In the genomic region with DNA sequence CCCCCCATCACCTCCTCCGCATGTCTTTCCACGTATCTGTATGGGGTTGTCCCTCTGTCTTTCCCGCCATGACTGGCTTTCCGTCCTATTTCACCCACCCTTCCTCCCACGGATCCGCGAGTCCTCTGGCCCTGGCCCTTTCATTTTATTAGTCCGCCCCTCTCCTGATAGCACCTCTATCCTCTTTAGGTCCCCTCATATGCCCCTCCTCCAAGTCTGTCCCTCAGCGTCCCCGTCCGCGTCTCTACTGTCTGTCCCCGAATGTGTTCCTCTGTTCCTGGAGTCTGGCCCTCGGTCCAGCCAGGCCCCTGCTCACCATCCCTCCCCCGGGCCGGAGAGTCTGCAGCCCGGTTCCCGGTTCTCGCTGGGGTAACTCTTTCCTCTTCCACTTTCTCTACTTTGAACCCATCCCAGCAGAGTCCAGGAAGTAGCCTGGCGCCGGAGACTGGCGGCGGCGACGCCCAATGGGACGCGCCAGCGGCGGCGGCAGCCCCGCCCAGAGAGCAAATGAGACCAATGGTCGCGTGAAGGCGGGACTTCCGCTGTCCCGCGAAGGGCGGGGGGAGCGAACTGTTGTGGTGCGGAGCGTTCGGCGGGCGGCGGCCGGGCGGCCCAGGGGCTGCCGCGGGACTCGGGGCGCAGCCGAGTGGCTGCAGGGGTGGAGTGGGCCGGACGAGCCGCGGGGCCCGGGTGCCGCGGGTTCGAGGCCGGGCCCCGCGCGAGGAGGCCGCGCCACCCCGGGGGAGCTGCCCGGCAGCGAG, we compare ENCODE assay signal across 8 cellular contexts. TPM values are rescaled to one million over a fixed set of nuclear protein-coding genes. Genes with fewer than 3 reads are reported as not detected.
DNase-seq lines count a peak whose midpoint lies in the region; ATAC-seq and TF ChIP-seq lines count a peak whose summit lies in the region.

SAP30L (plus strand) TSS at position 576 of the 761 bp plus-strand sequence. CDS start 608 bp downstream, outside the sequence.

- H3K36me3 Mint-ChIP-seq in activated naive CD8-positive, alpha-beta T cell treated with anti-CD3 and anti-CD28 coated beads, Interleukin-2, amount 10 ng/mL, durations not matched to agents 7 days and 5 days, result peaks cover 31% of the 10 kb centered on the region

- H3K9ac ChIP-seq in SU-DHL-6 (ENCODE audit: low read length), result peak within 1 kb of the TSS; percentile 67

- H3K9me3 ChIP-seq in SU-DHL-6 (ENCODE audit: insufficient read depth, low read length) (no peaks in the 10 kb centered on the region), ovary (no peaks in the 10 kb centered on the region), thymus (ENCODE audit: control insufficient read depth) (no peaks in the 10 kb centered on the region)

- 0 out of 2 replicates have a peak, but pooled peaks cover 3% of the 10 kb centered on the region for H3F3A ChIP-seq in SU-DHL-6 (ENCODE audit: insufficient read depth)

- peak; percentile 93 for ATAC-seq in HG02678 (IDR thresholded peaks at IDR 0.05; ENCODE audit: unreplicated experiment)
- ATAC-seq in activated naive CD8-positive, alpha-beta T cell treated with anti-CD3 and anti-CD28 coated beads, Interleukin-2, amount 10 ng/mL, durations not matched to agents 7 days and 5 days (ENCODE audit: low read depth), result peak; percentile 93

- H3K27ac ChIP-seq in SU-DHL-6 (ENCODE audit: low read depth, low read length) (0 out of 2 replicates have a peak within 1 kb of the TSS, but pooled peaks have one; percentile 9), ovary (peak within 1 kb of the TSS; percentile 66 to 95), thymus (ENCODE audit: low read depth) (peak within 1 kb of the TSS; percentile 68)

- TF ChIP-seq CTCF in GM12865 (IDR thresholded peaks at IDR 0.05; ENCODE audit: insufficient read depth, low read depth, low read length, missing control alignments), result no peak
- no peak for TF ChIP-seq CTCF in SU-DHL-6 (IDR thresholded peaks at IDR 0.05; ENCODE audit: insufficient read depth, low read length, poor library complexity, severe bottlenecking)
- no peak for TF ChIP-seq CTCF in ovary (IDR thresholded peaks at IDR 0.05)

- no peaks in the 10 kb centered on the region for H3K9me2 ChIP-seq in SU-DHL-6 (replicated peaks; ENCODE audit: insufficient read depth, low read length)

- no peaks in the 10 kb centered on the region for H3K27me3 Mint-ChIP-seq in activated naive CD8-positive, alpha-beta T cell treated with anti-CD3 and anti-CD28 coated beads, Interleukin-2, amount 10 ng/mL, durations not matched to agents 7 days and 5 days

- peaks cover 6% of the 10 kb centered on the region; the same call in 1 of the 2 replicates for H4K20me1 ChIP-seq in SU-DHL-6 (ENCODE audit: low read depth, low read length)

- POLR2A ChIA-PET in activated naive CD8-positive, alpha-beta T cell treated with anti-CD3 and anti-CD28 coated beads, Interleukin-2, amount 10 ng/mL, durations not matched to agents 7 days and 5 days (lab: Charles Lee), result interaction anchor here (0.6 to 1.9 kb wide), 4 partner anchors 16 to 407 kb away, joined by 3 to 4 read pairs (median 4); partner anchors contain the start of genes FAM114A2 and MFAP3

- no peaks in the 10 kb centered on the region for H3K36me3 ChIP-seq in SU-DHL-6 (ENCODE audit: low read length)
- H3K36me3 ChIP-seq in ovary, result no peaks in the 10 kb centered on the region
- H3K36me3 ChIP-seq in thymus (ENCODE audit: control insufficient read depth, insufficient read depth), result peaks cover 13% of the 10 kb centered on the region

- peaks cover 3% of the 10 kb centered on the region; the same call in 1 of the 2 replicates for H3K79me2 ChIP-seq in SU-DHL-6 (ENCODE audit: insufficient read depth, low read length)

- DNase-seq in GM12865 (ENCODE audit: low read depth), result peak; percentile 96
- peak; percentile 68 for DNase-seq in NCI-H1105 treated with DMSO at 0.1 percent for 48 hours (lab: John Stamatoyannopoulos, UW)
- peak; percentile 98 for DNase-seq in activated naive CD8-positive, alpha-beta T cell treated with anti-CD3 and anti-CD28 coated beads, Interleukin-2, amount 10 ng/mL, durations not matched to agents 7 days and 5 days
- DNase-seq in head of caudate nucleus, result peak; percentile 89 to 97 (median 95)
- peak; percentile 95 to 99 (median 96) for DNase-seq in ovary

- peak within 1 kb of the TSS; percentile 81 for H3K4me2 ChIP-seq in SU-DHL-6 (ENCODE audit: low read depth, low read length, poor library complexity, severe bottlenecking)

- H3K4me3 ChIP-seq in GM12865 (ENCODE audit: low read depth, low read length) (peak within 1 kb of the TSS; percentile 90), SU-DHL-6 (ENCODE audit: insufficient read depth, low read length, poor library complexity, severe bottlenecking) (peak within 1 kb of the TSS; percentile 91), ovary (peak within 1 kb of the TSS; percentile 99), thymus (ENCODE audit: low read length) (peak within 1 kb of the TSS; percentile 95)

- H3K27me3 ChIP-seq in SU-DHL-6 (ENCODE audit: low read length) (no peaks in the 10 kb centered on the region), ovary (no peaks in the 10 kb centered on the region), thymus (ENCODE audit: control insufficient read depth, insufficient read depth) (no peaks in the 10 kb centered on the region)

- TF ChIP-seq POLR2A in ovary (IDR thresholded peaks at IDR 0.05), result no peak

- H3K9me3 Mint-ChIP-seq in activated naive CD8-positive, alpha-beta T cell treated with anti-CD3 and anti-CD28 coated beads, Interleukin-2, amount 10 ng/mL, durations not matched to agents 7 days and 5 days, result no peaks in the 10 kb centered on the region

- no peak for TF ChIP-seq EP300 in ovary (IDR thresholded peaks at IDR 0.05)

- H3K4me3 Mint-ChIP-seq in activated naive CD8-positive, alpha-beta T cell treated with anti-CD3 and anti-CD28 coated beads, Interleukin-2, amount 10 ng/mL, durations not matched to agents 7 days and 5 days, result peak within 1 kb of the TSS; percentile 100

- H2AFZ ChIP-seq in SU-DHL-6 (ENCODE audit: low read depth, low read length, severe bottlenecking), result peak within 1 kb of the TSS; percentile 93

- WGBS in ovary, 3 donors, result 0 to 1% (median 1%) methylated on average over 52 to 69 of the region's 69 CpGs
- under 1% methylated on average over 69 of the region's 69 CpGs for WGBS in thymus

- peaks cover 12% of the 10 kb centered on the region for H3K4me1 ChIP-seq in ovary (ENCODE audit: insufficient read depth)
- H3K4me1 ChIP-seq in thymus (ENCODE audit: control insufficient read depth, insufficient read depth, low read length), result peaks cover 14% of the 10 kb centered on the region

- intact Hi-C loops in head of caudate nucleus (cut with DNase I) (loop anchor here (10.0 kb wide), 1 partner anchor 309 kb away; the partner anchor contains the start of gene LARP1), ovary (cut with DNase I) (loop anchor here in 1 of 4 donors (5.0 kb wide), 1 partner anchor 312 kb away; the partner anchor contains the start of gene LARP1)

- peak within 1 kb of the TSS; percentile 98 for H3K27ac Mint-ChIP-seq in activated naive CD8-positive, alpha-beta T cell treated with anti-CD3 and anti-CD28 coated beads, Interleukin-2, amount 10 ng/mL, durations not matched to agents 7 days and 5 days

- H3K4me1 Mint-ChIP-seq in activated naive CD8-positive, alpha-beta T cell treated with anti-CD3 and anti-CD28 coated beads, Interleukin-2, amount 10 ng/mL, durations not matched to agents 7 days and 5 days, result peaks cover 39% of the 10 kb centered on the region

RNA-seq across cellular contexts. Expression of gene SAP30L, which starts in this region (rescaled TPM):
- total RNA-seq in activated naive CD8-positive, alpha-beta T cell treated with anti-CD3 and anti-CD28 coated beads, Interleukin-2, amount 10 ng/mL, durations not matched to agents 7 days and 5 days, result 10 to 100 TPM; 39.4 to 41.3 TPM
- 10 to 100 TPM; 18.7 to 63.1 (median 41.5) TPM for total RNA-seq in ovary
- polyA plus RNA-seq in ovary, result 10 to 100 TPM; 23.1 to 58.2 TPM
- polyA plus RNA-seq in thymus, result 29.0 TPM

Comparison
In these comparisons a context has a peak if more than half of its experiments do, and no peak if none do; other contexts are left out.
1. Peak in every context shown above with its lines: DNase-seq, ATAC-seq, H3K4me3 ChIP-seq and H3K27ac ChIP-seq.
2. H3K27ac ChIP-seq: peak in every context shown above with its lines; median percentile 80 in ovary; 68 in thymus; 9 in SU-DHL-6.